ENCODE assay signal across 8 cellular contexts in genomic region chr14:73457935-73458218, GRCh38. TPM values are rescaled to one million over a fixed set of nuclear protein-coding genes. Genes with fewer than 3 reads are reported as not detected.
DNase-seq lines count a peak whose midpoint lies in the region; ATAC-seq and TF ChIP-seq lines count a peak whose summit lies in the region.

No MANE protein-coding gene starts in this region.

- in situ Hi-C loops in ACHN (cut with HindIII; ENCODE audit: low pct_ligation_motif_present, low pct_unique_long_range_greater_than_20kb, low sequenced_read_pairs), result loop anchor here (25.0 kb wide), 2 partner anchors 171 to 296 kb away; no protein-coding TSS in a partner anchor

- H3K4me2 ChIP-seq in osteoblast (ENCODE audit: insufficient read depth, low read length), result peak overlapping the region; percentile 88

- ATAC-seq in GM21390 (IDR thresholded peaks at IDR 0.05; ENCODE audit: unreplicated experiment) (peak; percentile 4), SK-N-SH treated with all-trans-retinoic acid at 6 μM for 48 hours (peak; percentile 6)

- H3K27me3 ChIP-seq in esophagus (ENCODE audit: control insufficient read depth in 1 of 2, insufficient read depth in 2 of 2, low read length in 2 of 2) (no peaks in the 10 kb centered on the region), osteoblast (ENCODE audit: insufficient read depth, low read length) (no peaks in the 10 kb centered on the region)

- peaks cover 25% of the 10 kb centered on the region for H4K20me1 ChIP-seq in osteoblast (ENCODE audit: insufficient read depth, low read length)

- no peaks in the 10 kb centered on the region for H3K36me3 ChIP-seq in esophagus (ENCODE audit: control insufficient read depth in 2 of 2, insufficient read depth in 2 of 2, low read length in 1 of 2)
- H3K36me3 ChIP-seq in osteoblast (ENCODE audit: insufficient read depth, low read length), result no peaks in the 10 kb centered on the region

- peak overlapping the region; percentile 71 for H2AFZ ChIP-seq in osteoblast (ENCODE audit: low read length)

- TF ChIP-seq CTCF in osteoblast (IDR thresholded peaks at IDR 0.05; ENCODE audit: extremely low read depth, low read depth, low read length), result no peak

- DNase-seq in ACHN, result peak; percentile 42
- DNase-seq in osteoblast (ENCODE audit: insufficient read length, low spot score, missing footprints), result peak; percentile 65
- no peak for DNase-seq in NCI-H446 treated with DMSO at 0.1 percent for 48 hours (lab: John Stamatoyannopoulos, UW)
- no peak for DNase-seq in NCI-H2196 (lab: John Stamatoyannopoulos, UW; ENCODE audit: unreplicated experiment)
- no peak for DNase-seq in SKM-1 (lab: John Stamatoyannopoulos, UW; ENCODE audit: unreplicated experiment)

- WGBS in esophagus, 2 donors, result 1 to 2% methylated on average over 19 of the region's 19 CpGs

- no peaks in the 10 kb centered on the region for H3K4me1 ChIP-seq in esophagus (ENCODE audit: control insufficient read depth in 2 of 2, insufficient read depth in 2 of 2, low read length in 1 of 2)
- H3K4me1 ChIP-seq in osteoblast (ENCODE audit: insufficient read depth, low read length), result peaks cover 69% of the 10 kb centered on the region

- peaks cover 63% of the 10 kb centered on the region for H3K79me2 ChIP-seq in osteoblast (ENCODE audit: insufficient read depth, low read length)

- H3K9me3 ChIP-seq in esophagus (ENCODE audit: control insufficient read depth in 2 of 2, insufficient read depth in 1 of 2, low read depth in 1 of 2, low read length in 1 of 2), result no peaks in the 10 kb centered on the region
- no peaks in the 10 kb centered on the region for H3K9me3 ChIP-seq in osteoblast (ENCODE audit: low read depth, low read length)

- H3K27ac ChIP-seq in esophagus (ENCODE audit: low read depth in 2 of 2, low read length in 1 of 2) (peak overlapping the region; percentile 92 to 95), osteoblast (ENCODE audit: low read depth, low read length) (peak overlapping the region; percentile 79)

- H3K4me3 ChIP-seq in esophagus (ENCODE audit: low read depth in 1 of 2, low read length in 2 of 2), result peak overlapping the region; percentile 89 to 96
- peak overlapping the region; percentile 95 for H3K4me3 ChIP-seq in osteoblast (ENCODE audit: insufficient read depth, low read length)

TF ChIP-seq in SK-N-SH treated with all-trans-retinoic acid at 6 μM for 48 hours, 23 proteins besides CTCF, POLR2A, EP300 and RAD21:
- TF ChIP-seq ZNF565 (CRISPR knock-in tag; conservative IDR thresholded peaks at IDR 0.05; ENCODE audit: low read depth) (no peak), ZFP30 (CRISPR knock-in tag; IDR thresholded peaks at IDR 0.05) (no peak), GLIS3 (CRISPR knock-in tag; IDR thresholded peaks at IDR 0.05) (no peak), ZC3H10 (CRISPR knock-in tag; IDR thresholded peaks at IDR 0.05) (no peak), POU6F1 (CRISPR knock-in tag; IDR thresholded peaks at IDR 0.05; ENCODE audit: borderline replicate concordance, low read depth) (no peak), BACH2 (CRISPR knock-in tag; IDR thresholded peaks at IDR 0.05; ENCODE audit: borderline replicate concordance) (no peak)
- TF ChIP-seq, protein P1, sequence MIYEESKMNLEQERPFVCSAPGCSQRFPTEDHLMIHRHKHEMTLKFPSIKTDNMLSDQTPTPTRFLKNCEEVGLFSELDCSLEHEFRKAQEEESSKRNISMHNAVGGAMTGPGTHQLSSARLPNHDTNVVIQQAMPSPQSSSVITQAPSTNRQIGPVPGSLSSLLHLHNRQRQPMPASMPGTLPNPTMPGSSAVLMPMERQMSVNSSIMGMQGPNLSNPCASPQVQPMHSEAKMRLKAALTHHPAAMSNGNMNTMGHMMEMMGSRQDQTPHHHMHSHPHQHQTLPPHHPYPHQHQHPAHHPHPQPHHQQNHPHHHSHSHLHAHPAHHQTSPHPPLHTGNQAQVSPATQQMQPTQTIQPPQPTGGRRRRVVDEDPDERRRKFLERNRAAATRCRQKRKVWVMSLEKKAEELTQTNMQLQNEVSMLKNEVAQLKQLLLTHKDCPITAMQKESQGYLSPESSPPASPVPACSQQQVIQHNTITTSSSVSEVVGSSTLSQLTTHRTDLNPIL (CRISPR knock-in tag; IDR thresholded peaks at IDR 0.05; ENCODE audit: low read depth), result no peak

RNA-seq across cellular contexts. Expression of gene NUMB, which starts 0.5 kb away (rescaled TPM):
- 10 to 100 TPM; 26.9 to 34.8 TPM for polyA plus RNA-seq in esophagus
- 52.5 and 55.7 TPM in 2 replicates for total RNA-seq in osteoblast

RNA-seq across cellular contexts. Expression of gene RIOX1, which starts 32.9 kb away (rescaled TPM):
- 1 to 10 TPM; 4.9 to 6.6 TPM for polyA plus RNA-seq in esophagus
- total RNA-seq in osteoblast, result 19.2 and 21.7 TPM in 2 replicates

Comparison
In these comparisons a context has a peak if more than half of its experiments do, and no peak if none do; other contexts are left out.
1. DNase-seq: peak in ACHN (single experiment) and osteoblast (single experiment); none in NCI-H446 treated with DMSO at 0.1 percent for 48 hours (single experiment), NCI-H2196 (single experiment) and SKM-1 (single experiment).